15 cellular contexts compared by ENCODE assay signal in the genomic region with DNA sequence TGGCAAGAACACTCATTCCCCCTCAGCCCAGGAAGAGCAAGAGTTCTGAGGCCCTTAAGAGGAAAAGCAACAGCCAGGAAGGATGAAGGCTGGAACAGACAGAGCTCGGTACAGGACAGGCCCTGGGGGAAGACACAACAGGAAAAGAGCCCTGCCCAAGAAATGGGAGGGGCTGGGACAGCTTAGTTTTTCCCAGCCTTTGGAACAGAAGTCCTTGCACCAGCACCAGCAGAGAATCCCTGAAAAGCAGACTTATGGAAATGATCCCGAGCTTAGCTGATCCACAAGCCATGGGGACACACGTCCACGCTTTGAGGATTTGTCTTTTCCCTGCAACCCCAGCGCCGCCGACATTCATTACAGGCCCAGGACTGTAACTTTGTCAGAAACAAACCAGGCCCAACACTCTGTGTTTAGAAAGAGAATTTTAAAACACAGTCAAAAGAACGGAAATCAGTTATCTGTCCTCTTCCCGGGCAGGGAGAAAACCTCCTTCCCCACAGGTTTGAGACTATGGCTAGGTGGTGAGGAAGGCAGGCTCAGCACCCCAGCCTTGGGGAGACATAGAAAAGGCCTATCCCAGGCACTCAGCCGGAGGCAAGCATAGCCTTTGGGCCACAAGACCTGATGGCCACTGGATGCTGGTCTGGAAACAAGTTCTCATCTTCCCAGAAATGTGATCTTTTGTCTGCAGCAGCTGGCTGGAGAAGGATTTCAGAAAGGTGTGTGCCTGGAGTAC. TPM values are rescaled to one million over a fixed set of nuclear protein-coding genes. Genes with fewer than 3 reads are reported as not detected.
DNase-seq lines count a peak whose midpoint lies in the region; ATAC-seq, FAIRE-seq and TF ChIP-seq lines count a peak whose summit lies in the region.
"Had no signal": no experiment of that assay in that cellular context is flagged by ENCODE, and none has a peak within 500 bp of the region (broad histone marks: within the 10 kb centered on the region; RNA-seq: fewer than 3 reads in every experiment).

No MANE protein-coding gene starts in this region.

- no peak for TF ChIP-seq CTCF in CD8-positive, alpha-beta T cell (IDR thresholded peaks at IDR 0.05)
- TF ChIP-seq CTCF in K562 (IDR thresholded peaks at IDR 0.05 in 2 of 3, conservative IDR thresholded peaks at IDR 0.05 in 1 of 3; ENCODE audit: insufficient read depth in 2 of 3, low read depth in 1 of 3, low read length in 3 of 3) (no peak), lower leg skin (IDR thresholded peaks at IDR 0.05) (no peak)

- peaks cover 65% of the 10 kb centered on the region for H3K36me3 ChIP-seq in CD8-positive, alpha-beta T cell (ENCODE audit: insufficient read depth, low read length)
- peaks cover 64% of the 10 kb centered on the region for H3K36me3 ChIP-seq in K562 (ENCODE audit: control insufficient read depth, insufficient read depth, low read length)

- POLR2A ChIA-PET in CD8-positive, alpha-beta T cell (lab: Charles Lee) = interaction anchor here (0.6 kb wide), 1 partner anchor 48 kb away, joined by 3 read pairs; no protein-coding TSS in a partner anchor
- POLR2A ChIA-PET in K562 (lab: Yijun Ruan, JAX) = interaction anchor here (0.6 to 1.3 kb wide), 7 partner anchors 7 to 82 kb away, joined by 3 to 11 read pairs (median 4); no protein-coding TSS in a partner anchor

- H3K79me2 ChIP-seq in K562 (ENCODE audit: control insufficient read depth, insufficient read depth, low read length) = no peaks in the 10 kb centered on the region; the same call in 2 of the 3 replicates

- FAIRE-seq in K562 (lab: Jason Lieb, UNC) = no peak
- FAIRE-seq: islet of Langerhans had no signal

- H3K4me2 ChIP-seq in K562 (ENCODE audit: insufficient read depth, low read length) = no peak overlapping the region

- H3K9me3 Mint-ChIP-seq in CD8-positive, alpha-beta T cell = no peaks in the 10 kb centered on the region
- H3K9me3 Mint-ChIP-seq in naive B cell = no peaks in the 10 kb centered on the region

- CTCF ChIA-PET in CD8-positive, alpha-beta T cell (lab: Charles Lee) = interaction anchor here (0.8 to 1.0 kb wide), 3 partner anchors 16 to 111 kb away, joined by 3 read pairs; no protein-coding TSS in a partner anchor
- CTCF ChIA-PET in K562 (lab: Yijun Ruan, JAX; ENCODE audit: low intra/inter-chr PET ratio) = no interaction called here

- no peaks in the 10 kb centered on the region for H3K9me1 ChIP-seq in K562 (ENCODE audit: control insufficient read depth, insufficient read depth, low read length)

- H3K27ac Mint-ChIP-seq in CD8-positive, alpha-beta T cell = peak overlapping the region; percentile 45
- peak overlapping the region in 4 of 6 donors; percentile 24 to 65 (median 48) for H3K27ac Mint-ChIP-seq in naive B cell
- H3K27ac Mint-ChIP-seq: B cell had no signal

- no peak for TF ChIP-seq RAD21 in K562 (CRISPR knock-in tag; conservative IDR thresholded peaks at IDR 0.05 in 1 of 2, IDR thresholded peaks at IDR 0.05 in 1 of 2)

- H3K27me3 Mint-ChIP-seq in CD8-positive, alpha-beta T cell (ENCODE audit: low read depth) = no peaks in the 10 kb centered on the region
- H3K27me3 Mint-ChIP-seq in naive B cell = no peaks in the 10 kb centered on the region
- H3K27me3 Mint-ChIP-seq: B cell had no signal

- no peaks in the 10 kb centered on the region for H3K9me3 ChIP-seq in CD8-positive, alpha-beta T cell (ENCODE audit: low read length)
- H3K9me3 ChIP-seq in K562 (replicated peaks; ENCODE audit: control insufficient read depth, insufficient read depth, low read depth, low read length) = no peaks in the 10 kb centered on the region
- H3K9me3 ChIP-seq: adrenal gland had no signal

- TF ChIP-seq EP300 in K562 (IDR thresholded peaks at IDR 0.05; ENCODE audit: low read length) = no peak

- no peak overlapping the region for H2AFZ ChIP-seq in K562 (ENCODE audit: low read depth, low read length)

- H3K4me1 ChIP-seq in CD8-positive, alpha-beta T cell (ENCODE audit: insufficient read depth, low read length) = no peaks in the 10 kb centered on the region
- H3K4me1 ChIP-seq in K562 (replicated peaks in 1 of 2; ENCODE audit: control insufficient read depth in 2 of 2, insufficient read depth in 2 of 2, low read length in 2 of 2) = peaks cover 0 to 2% of the 10 kb centered on the region in 2 experiments; a peak in 2 of 5 replicates

- H3K27me3 ChIP-seq in CD8-positive, alpha-beta T cell (ENCODE audit: insufficient read depth, low read length) = no peaks in the 10 kb centered on the region
- no peaks in the 10 kb centered on the region for H3K27me3 ChIP-seq in K562 (ENCODE audit: control insufficient read depth in 2 of 2, insufficient read depth in 2 of 2, low read length in 2 of 2)
- H3K27me3 ChIP-seq: adrenal gland had no signal

- no peak overlapping the region for H3K27ac ChIP-seq in CD8-positive, alpha-beta T cell (ENCODE audit: low read depth, low read length)
- no peak overlapping the region for H3K27ac ChIP-seq in K562 (ENCODE audit: extremely low read depth, low read depth, low read length)

- in situ Hi-C loops in K562 (cut with MboI) = no loop called here

- peaks cover 79% of the 10 kb centered on the region for H3K36me3 Mint-ChIP-seq in CD8-positive, alpha-beta T cell
- H3K36me3 Mint-ChIP-seq in naive B cell = peaks cover 4 to 28% of the 10 kb centered on the region in 2 donors

- H3K4me1 Mint-ChIP-seq in CD8-positive, alpha-beta T cell (ENCODE audit: low read depth) = no peaks in the 10 kb centered on the region
- H3K4me1 Mint-ChIP-seq in naive B cell = peaks cover 2 to 17% (median 8%) of the 10 kb centered on the region in 3 donors
- H3K4me1 Mint-ChIP-seq: B cell had no signal

- no peak for TF ChIP-seq POLR2A in K562 (conservative IDR thresholded peaks at IDR 0.05)
- TF ChIP-seq POLR2A in lower leg skin (IDR thresholded peaks at IDR 0.05) = no peak

- H3K9ac ChIP-seq in K562 (ENCODE audit: insufficient read depth in 1 of 2, low read depth in 2 of 2, low read length in 2 of 2) = peak overlapping the region in 1 of 2 experiments; percentile 65; a peak in 2 of 4 replicates

- WGBS in K562 (ENCODE audit: insufficient coverage, low coverage, missing lambda C conversion rate) = 90% methylated on average over 10 of the region's 10 CpGs
- 70 to 78% methylated on average over 10 of the region's 10 CpGs for WGBS in lower leg skin, 2 donors

- ATAC-seq in CD8-positive, alpha-beta T cell = no peak
- no peak for ATAC-seq in K562
- ATAC-seq in naive B cell (ENCODE audit: low read depth in 2 of 2) = no peak
- no peak for ATAC-seq in GM19035 (IDR thresholded peaks at IDR 0.05; ENCODE audit: unreplicated experiment)

- peaks cover 11% of the 10 kb centered on the region for H4K20me1 ChIP-seq in K562 (replicated peaks; ENCODE audit: control insufficient read depth, insufficient read depth, low read length)

- H3K4me3 Mint-ChIP-seq in CD8-positive, alpha-beta T cell = no peak overlapping the region
- no peak overlapping the region for H3K4me3 Mint-ChIP-seq in naive B cell
- H3K4me3 Mint-ChIP-seq: B cell had no signal

- intact Hi-C loops in CD8-positive, alpha-beta T cell (cut with DNase I, micrococcal nuclease) = no loop called here
- intact Hi-C loops in K562 (cut with micrococcal nuclease) (no loop called here), lower leg skin (cut with DNase I; ENCODE audit: low total_unique reads) (no loop called here)

- BruUV-seq in K562 (replicated peaks; lab: Mats Ljungman, UMichigan) = TSS peak; percentile 19

- no peak overlapping the region for H3K4me3 ChIP-seq in CD8-positive, alpha-beta T cell (ENCODE audit: low read depth, low read length)
- H3K4me3 ChIP-seq in K562 = no peak overlapping the region
- no peak overlapping the region for H3K4me3 ChIP-seq in lower leg skin (ENCODE audit: low read depth, poor library complexity, severe bottlenecking)
- H3K4me3 ChIP-seq: adrenal gland had no signal

- no peak for DNase-seq in CD8-positive, alpha-beta T cell
- DNase-seq in K562 (ENCODE audit: extremely low read depth in 1 of 4, low spot score in 3 of 4) = no peak
- DNase-seq in naive B cell = no peak
- DNase-seq in lower leg skin (ENCODE audit: low spot score in 2 of 2) = no peak
- no peak for DNase-seq in hepatic stellate cell (ENCODE audit: low spot score)
- DNase-seq: adrenal gland; dermis blood vessel endothelial cell; DND-41; NCI-H1417; NCI-H524 treated with DMSO at 0.1 percent for 48 hours; stimulated activated CD4-positive, alpha-beta T cell treated with anti-CD3 and anti-CD28 coated beads, Interleukin-4, amount 100 ng/mL, for 1 hour; stimulated activated naive CD4-positive, alpha-beta T cell treated with Interleukin-2 at 50 U/mL for 16 hours had no signal

RNA-seq across cellular contexts. Expression of a gene that starts 4.0 kb away (rescaled TPM):
- 1 to 10 TPM in 1 of 2 experiments, under 1 TPM in 1; 0.65 to 1.1 TPM for total RNA-seq in CD8-positive, alpha-beta T cell
- total RNA-seq in K562 (2011; cell fraction: chromatin; rRNA removed; ENCODE audit: low replicate concordance) = 1.2 and 1.3 TPM in 2 replicates
- 0.39 and 0.83 TPM in 2 replicates for total RNA-seq in K562 (2011; cell fraction: nucleolus; rRNA removed)
- total RNA-seq in K562 (2011; cell fraction: nucleoplasm; rRNA removed) = 1.1 and 1.5 TPM in 2 replicates
- total RNA-seq in K562 (2014; rRNA removed) (0.05 and 0.24 TPM in 2 replicates), K562 (2014; rRNA removed; fragmentation: Illumina TruSeq; extraction: Trizol) (0.16 and 0.22 TPM in 2 replicates), K562 (2015; rRNA removed; fragmentation: Illumina TruSeq; extraction: Trizol) (0.25 and 0.34 TPM in 2 replicates), K562 (2021) (0.27 and 0.33 TPM in 2 replicates), lower leg skin (1 to 10 TPM; 1.6 to 4.6 (median 2.8) TPM)
- polyA plus RNA-seq in K562 (2011; rRNA removed) (0.17 and 0.24 TPM in 2 replicates), K562 (2014; fragmentation: Illumina TruSeq; extraction: Trizol) (0.39 TPM in 2 replicates), K562 (2014; fragmentation: Nextera tagmentation; extraction: Ambion mirVana) (under 1 TPM; 0.24 to 0.36 TPM), K562 (2014; rRNA removed) (1.5 TPM in 1 of 2 replicates, not detected in the other), naive B cell (ENCODE audit: low read depth in 6 of 6) (under 1 TPM in 4 of 6 donors, not detected in 2; 0.19 to 0.82 (median 0.48) TPM)
- 0.10 and 0.18 TPM in 2 replicates for polyA plus RNA-seq in K562 (2011; cell fraction: cytosol; rRNA removed)
- polyA plus RNA-seq in K562 (2011; cell fraction: nucleus; rRNA removed) = 0.55 and 0.97 TPM in 2 replicates
- 0.73 and 2.2 TPM in 2 replicates for polyA plus RNA-seq in K562 (2012)
- 0.18 and 0.27 TPM in 2 replicates for polyA minus RNA-seq in K562 (2011; rRNA and poly(A)+ RNA removed)
- polyA minus RNA-seq in K562 (2011; cell fraction: cytosol; rRNA and poly(A)+ RNA removed) = not detected in 2 replicates
- 0.27 and 0.89 TPM in 2 replicates for polyA minus RNA-seq in K562 (2011; cell fraction: nucleus; rRNA and poly(A)+ RNA removed)

RNA-seq across cellular contexts. Expression of a gene that starts 24.0 kb away (rescaled TPM):
- total RNA-seq in CD8-positive, alpha-beta T cell = 10 to 100 TPM; 68.1 to 70.5 TPM
- total RNA-seq in K562 (2011; cell fraction: chromatin; rRNA removed; ENCODE audit: low replicate concordance) = 89.2 and 157 TPM in 2 replicates
- 72.6 and 88.1 TPM in 2 replicates for total RNA-seq in K562 (2011; cell fraction: nucleolus; rRNA removed)
- total RNA-seq in K562 (2011; cell fraction: nucleoplasm; rRNA removed) = 93.3 and 110 TPM in 2 replicates
- 42.0 and 60.5 TPM in 2 replicates for total RNA-seq in K562 (2014; rRNA removed)
- 46.6 and 47.7 TPM in 2 replicates for total RNA-seq in K562 (2014; rRNA removed; fragmentation: Illumina TruSeq; extraction: Trizol)
- 39.8 and 40.2 TPM in 2 replicates for total RNA-seq in K562 (2015; rRNA removed; fragmentation: Illumina TruSeq; extraction: Trizol)
- total RNA-seq in K562 (2021) = 93.7 and 108 TPM in 2 replicates
- 87.2 and 94.7 TPM in 2 replicates for polyA plus RNA-seq in K562 (2011; rRNA removed)
- 115 and 117 TPM in 2 replicates for polyA plus RNA-seq in K562 (2011; cell fraction: cytosol; rRNA removed)
- 128 and 133 TPM in 2 replicates for polyA plus RNA-seq in K562 (2011; cell fraction: nucleus; rRNA removed)
- polyA plus RNA-seq in K562 (2012) = 83.4 and 116 TPM in 2 replicates
- 86.4 and 89.3 TPM in 2 replicates for polyA plus RNA-seq in K562 (2014; fragmentation: Illumina TruSeq; extraction: Trizol)
- 10 to 100 TPM; 20.4 to 24.1 TPM for polyA plus RNA-seq in K562 (2014; fragmentation: Nextera tagmentation; extraction: Ambion mirVana)
- polyA plus RNA-seq in K562 (2014; rRNA removed) = 62.5 and 64.5 TPM in 2 replicates
- 102 and 145 TPM in 2 replicates for polyA minus RNA-seq in K562 (2011; rRNA and poly(A)+ RNA removed)
- polyA minus RNA-seq in K562 (2011; cell fraction: cytosol; rRNA and poly(A)+ RNA removed) = 85.8 and 88.5 TPM in 2 replicates
- polyA minus RNA-seq in K562 (2011; cell fraction: nucleus; rRNA and poly(A)+ RNA removed) = 40.9 and 69.2 TPM in 2 replicates
- 10 to 100 TPM; 44.3 to 65.3 (median 53.2) TPM for polyA plus RNA-seq in naive B cell (ENCODE audit: low read depth in 6 of 6)
- 100 to 1,000 TPM; 129 to 174 (median 169) TPM for total RNA-seq in lower leg skin

RNA-seq across cellular contexts. Expression of a gene that starts 40.0 kb away (rescaled TPM):
- total RNA-seq in CD8-positive, alpha-beta T cell = 10 to 100 TPM; 37.0 to 37.1 TPM
- total RNA-seq in K562 (2011; cell fraction: chromatin; rRNA removed; ENCODE audit: low replicate concordance) = 19.9 and 28.1 TPM in 2 replicates
- 16.2 and 23.0 TPM in 2 replicates for total RNA-seq in K562 (2011; cell fraction: nucleolus; rRNA removed)
- 21.9 and 30.2 TPM in 2 replicates for total RNA-seq in K562 (2011; cell fraction: nucleoplasm; rRNA removed)
- total RNA-seq in K562 (2014; rRNA removed) (56.7 and 74.2 TPM in 2 replicates), K562 (2014; rRNA removed; fragmentation: Illumina TruSeq; extraction: Trizol) (48.1 and 56.4 TPM in 2 replicates), K562 (2015; rRNA removed; fragmentation: Illumina TruSeq; extraction: Trizol) (56.0 and 58.2 TPM in 2 replicates), K562 (2021) (62.4 and 62.6 TPM in 2 replicates), lower leg skin (10 to 100 TPM; 29.6 to 41.6 (median 34.5) TPM)
- polyA plus RNA-seq in K562 (2011; rRNA removed) (38.9 and 44.6 TPM in 2 replicates), K562 (2014; fragmentation: Illumina TruSeq; extraction: Trizol) (55.3 and 57.1 TPM in 2 replicates), K562 (2014; fragmentation: Nextera tagmentation; extraction: Ambion mirVana) (100 to 1,000 TPM; 166 to 198 TPM), K562 (2014; rRNA removed) (60.2 and 70.7 TPM in 2 replicates), naive B cell (ENCODE audit: low read depth in 6 of 6) (10 to 100 TPM; 19.3 to 32.4 (median 27.7) TPM)
- polyA plus RNA-seq in K562 (2011; cell fraction: cytosol; rRNA removed) = 21.4 and 23.3 TPM in 2 replicates
- 15.8 and 18.8 TPM in 2 replicates for polyA plus RNA-seq in K562 (2011; cell fraction: nucleus; rRNA removed)
- polyA plus RNA-seq in K562 (2012) = 34.8 and 50.5 TPM in 2 replicates
- 11.8 and 13.0 TPM in 2 replicates for polyA minus RNA-seq in K562 (2011; rRNA and poly(A)+ RNA removed)
- 13.4 and 15.1 TPM in 2 replicates for polyA minus RNA-seq in K562 (2011; cell fraction: cytosol; rRNA and poly(A)+ RNA removed)
- 7.0 and 9.2 TPM in 2 replicates for polyA minus RNA-seq in K562 (2011; cell fraction: nucleus; rRNA and poly(A)+ RNA removed)

RNA-seq across cellular contexts. Expression of a gene that starts 50.1 kb away (rescaled TPM):
- 1 to 10 TPM in 1 of 2 experiments, under 1 TPM in 1; 0.81 to 1.7 TPM for total RNA-seq in CD8-positive, alpha-beta T cell
- 15.8 and 16.5 TPM in 2 replicates for total RNA-seq in K562 (2011; cell fraction: chromatin; rRNA removed; ENCODE audit: low replicate concordance)
- total RNA-seq in K562 (2011; cell fraction: nucleolus; rRNA removed) = 9.3 and 9.8 TPM in 2 replicates
- 17.6 and 32.4 TPM in 2 replicates for total RNA-seq in K562 (2011; cell fraction: nucleoplasm; rRNA removed)
- total RNA-seq in K562 (2014; rRNA removed) (4.1 and 6.0 TPM in 2 replicates), K562 (2014; rRNA removed; fragmentation: Illumina TruSeq; extraction: Trizol) (6.9 and 7.8 TPM in 2 replicates), K562 (2015; rRNA removed; fragmentation: Illumina TruSeq; extraction: Trizol) (6.1 and 6.6 TPM in 2 replicates), K562 (2021) (7.2 and 11.7 TPM in 2 replicates), lower leg skin (10 to 100 TPM in 2 of 4 donors, 1 to 10 TPM in 2; 6.3 to 13.2 (median 9.9) TPM)
- polyA plus RNA-seq in K562 (2011; rRNA removed) (17.2 and 17.6 TPM in 2 replicates), K562 (2014; fragmentation: Illumina TruSeq; extraction: Trizol) (9.1 and 10.6 TPM in 2 replicates), K562 (2014; fragmentation: Nextera tagmentation; extraction: Ambion mirVana) (1 to 10 TPM; 4.9 to 9.1 TPM), K562 (2014; rRNA removed) (7.9 and 11.4 TPM in 2 replicates), naive B cell (ENCODE audit: low read depth in 6 of 6) (under 1 TPM in 4 of 6 donors, not detected in 2; 0.09 to 0.53 (median 0.47) TPM)
- 11.6 and 19.1 TPM in 2 replicates for polyA plus RNA-seq in K562 (2011; cell fraction: cytosol; rRNA removed)
- 18.5 and 21.8 TPM in 2 replicates for polyA plus RNA-seq in K562 (2011; cell fraction: nucleus; rRNA removed)
- 9.6 and 10.6 TPM in 2 replicates for polyA plus RNA-seq in K562 (2012)
- polyA minus RNA-seq in K562 (2011; rRNA and poly(A)+ RNA removed) = 10.0 and 10.5 TPM in 2 replicates
- 6.1 and 9.4 TPM in 2 replicates for polyA minus RNA-seq in K562 (2011; cell fraction: cytosol; rRNA and poly(A)+ RNA removed)
- polyA minus RNA-seq in K562 (2011; cell fraction: nucleus; rRNA and poly(A)+ RNA removed) = 3.9 and 6.0 TPM in 2 replicates

RNA-seq across cellular contexts. Expression of a gene that starts 50.7 kb away (rescaled TPM):
- total RNA-seq in CD8-positive, alpha-beta T cell = 10 to 100 TPM; 14.0 to 20.0 TPM
- total RNA-seq in K562 (2011; cell fraction: chromatin; rRNA removed; ENCODE audit: low replicate concordance) = 40.7 and 110 TPM in 2 replicates
- total RNA-seq in K562 (2011; cell fraction: nucleolus; rRNA removed) = 57.1 and 83.5 TPM in 2 replicates
- total RNA-seq in K562 (2011; cell fraction: nucleoplasm; rRNA removed) = 43.7 and 55.2 TPM in 2 replicates
- 24.0 and 42.5 TPM in 2 replicates for total RNA-seq in K562 (2014; rRNA removed)
- total RNA-seq in K562 (2014; rRNA removed; fragmentation: Illumina TruSeq; extraction: Trizol) = 12.6 and 14.6 TPM in 2 replicates
- total RNA-seq in K562 (2015; rRNA removed; fragmentation: Illumina TruSeq; extraction: Trizol) = 17.5 and 18.0 TPM in 2 replicates
- total RNA-seq in K562 (2021) = 44.0 and 49.3 TPM in 2 replicates
- polyA plus RNA-seq in K562 (2011; rRNA removed) = 39.2 and 45.1 TPM in 2 replicates
- 33.7 and 38.8 TPM in 2 replicates for polyA plus RNA-seq in K562 (2011; cell fraction: cytosol; rRNA removed)
- polyA plus RNA-seq in K562 (2011; cell fraction: nucleus; rRNA removed) = 75.9 and 78.4 TPM in 2 replicates
- polyA plus RNA-seq in K562 (2012) = 25.3 and 44.9 TPM in 2 replicates
- 36.8 and 47.6 TPM in 2 replicates for polyA plus RNA-seq in K562 (2014; fragmentation: Illumina TruSeq; extraction: Trizol)
- polyA plus RNA-seq in K562 (2014; fragmentation: Nextera tagmentation; extraction: Ambion mirVana) = 10 to 100 TPM; 52.9 to 65.9 TPM
- polyA plus RNA-seq in K562 (2014; rRNA removed) = 23.9 and 32.1 TPM in 2 replicates
- 23.4 and 33.9 TPM in 2 replicates for polyA minus RNA-seq in K562 (2011; rRNA and poly(A)+ RNA removed)
- polyA minus RNA-seq in K562 (2011; cell fraction: cytosol; rRNA and poly(A)+ RNA removed) = 15.1 and 20.4 TPM in 2 replicates
- 30.3 and 41.1 TPM in 2 replicates for polyA minus RNA-seq in K562 (2011; cell fraction: nucleus; rRNA and poly(A)+ RNA removed)
- polyA plus RNA-seq in naive B cell (ENCODE audit: low read depth in 6 of 6) = 10 to 100 TPM in 4 of 6 donors, 1 to 10 TPM in 2; 6.9 to 13.2 (median 11.4) TPM
- 10 to 100 TPM in 3 of 4 donors, 1 to 10 TPM in 1; 5.9 to 13.5 (median 11.0) TPM for total RNA-seq in lower leg skin
